8 cellular contexts compared by ENCODE assay signal in the genomic region with DNA sequence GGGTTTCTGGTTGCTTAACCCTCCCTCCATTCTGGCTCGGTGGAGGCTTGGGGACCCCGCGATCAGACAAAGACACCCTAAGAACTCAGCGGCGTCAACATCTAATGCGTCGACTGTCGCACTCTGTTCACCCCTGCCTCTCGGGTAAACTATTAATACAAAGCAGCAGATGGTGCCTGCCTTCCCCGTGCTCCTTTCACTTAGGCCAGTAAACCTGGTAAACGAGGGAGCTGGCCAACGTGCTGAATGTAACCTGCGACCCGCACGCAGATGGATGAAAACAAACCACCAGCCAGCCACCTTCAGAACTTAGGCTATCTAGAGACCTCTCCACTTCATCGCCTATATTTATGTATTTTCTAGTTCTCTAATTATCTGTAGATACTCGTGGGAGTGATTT. TPM values are rescaled to one million over a fixed set of nuclear protein-coding genes. Genes with fewer than 3 reads are reported as not detected.
DNase-seq lines count a peak whose midpoint lies in the region; ATAC-seq and TF ChIP-seq lines count a peak whose summit lies in the region.

No MANE protein-coding gene starts in this region.

- H3K4me3 Mint-ChIP-seq in nephron: peak overlapping the region; percentile 81 to 91 (median 83)
- no peak overlapping the region for H3K4me3 Mint-ChIP-seq in chondrocyte (ENCODE audit: unreplicated experiment)

- H3K27me3 Mint-ChIP-seq in nephron (ENCODE audit: low read depth): peaks cover 73% of the 10 kb centered on the region
- H3K27me3 Mint-ChIP-seq in chondrocyte (ENCODE audit: low read depth): peaks cover 56% of the 10 kb centered on the region

- peaks cover 27% of the 10 kb centered on the region for H3K4me1 Mint-ChIP-seq in nephron
- peaks cover 9% of the 10 kb centered on the region for H3K4me1 Mint-ChIP-seq in chondrocyte (ENCODE audit: low read depth)

- H3K9me3 Mint-ChIP-seq in nephron (peaks cover 11% of the 10 kb centered on the region), chondrocyte (ENCODE audit: low read depth) (peaks cover 13% of the 10 kb centered on the region)

- no peak overlapping the region for H3K4me3 ChIP-seq in GM12865 (ENCODE audit: low read depth, low read length)

- DNase-seq in GM12865 (ENCODE audit: low read depth): peak; percentile 19
- DNase-seq in NCI-H510A (lab: John Stamatoyannopoulos, UW): peak; percentile 11
- DNase-seq in ecto neural progenitor cell (ENCODE audit: low spot score): peak; percentile 82
- DNase-seq in chondrocyte (ENCODE audit: low spot score): no peak

- H3K36me3 Mint-ChIP-seq in nephron (ENCODE audit: low read depth) (peaks cover 6% of the 10 kb centered on the region), chondrocyte (ENCODE audit: low read depth) (peaks cover 2% of the 10 kb centered on the region)

- no peak for ATAC-seq in HG03521 (IDR thresholded peaks at IDR 0.05; ENCODE audit: unreplicated experiment)
- ATAC-seq in HG03139 (IDR thresholded peaks at IDR 0.05; ENCODE audit: unreplicated experiment): no peak
- no peak for ATAC-seq in HG03175 (IDR thresholded peaks at IDR 0.05; ENCODE audit: unreplicated experiment)

- H3K27ac Mint-ChIP-seq in nephron (no peak overlapping the region), chondrocyte (ENCODE audit: unreplicated experiment) (no peak overlapping the region)

- no peak for TF ChIP-seq CTCF in GM12865 (IDR thresholded peaks at IDR 0.05; ENCODE audit: insufficient read depth, low read depth, low read length, missing control alignments)
- no peak for TF ChIP-seq CTCF in nephron (IDR thresholded peaks at IDR 0.05; ENCODE audit: unreplicated experiment in 3 of 3)
- no peak for TF ChIP-seq CTCF in chondrocyte (IDR thresholded peaks at IDR 0.05)

RNA-seq across cellular contexts. Expression of a gene that starts 0.8 kb away (rescaled TPM):
- not detected in 3 replicates for total RNA-seq in chondrocyte
